ENCODE assay signal across 1 cellular context in the genomic region with DNA sequence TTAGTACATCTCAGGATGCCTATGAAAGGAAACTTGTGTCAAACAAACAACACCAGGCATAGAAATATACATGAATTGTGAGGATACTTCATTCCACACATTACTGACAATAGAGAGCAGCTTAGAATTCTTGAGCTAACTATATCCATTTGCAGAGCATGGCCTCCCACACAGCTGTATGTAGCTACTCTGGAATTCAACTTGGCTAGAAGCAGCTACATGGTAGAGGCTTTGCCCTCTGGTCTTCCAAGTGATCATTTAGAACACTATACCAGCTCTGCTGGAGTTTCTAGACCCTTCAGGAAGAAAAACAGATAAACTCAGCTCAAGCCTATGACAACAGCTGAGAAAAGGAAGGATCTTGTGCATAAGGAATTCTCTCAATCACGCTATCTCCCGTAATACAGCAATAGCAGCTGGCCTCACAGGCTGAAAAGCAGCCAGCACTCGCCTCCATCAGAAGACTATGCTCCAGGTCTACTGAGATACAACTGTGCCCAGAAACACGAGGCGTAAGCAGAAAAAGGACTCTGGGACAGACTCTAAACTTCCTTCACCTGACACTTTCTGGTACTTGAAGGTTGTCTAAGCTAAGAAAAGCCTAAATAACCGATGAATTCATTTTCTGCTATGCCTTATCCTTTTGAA.
TF ChIP-seq lines count a peak whose summit lies in the region.

No MANE protein-coding gene starts in this region.

TF ChIP-seq in WTC11, 78 proteins besides CTCF, POLR2A, EP300 and RAD21 (continued from another document):
- TF ChIP-seq, protein P1, sequence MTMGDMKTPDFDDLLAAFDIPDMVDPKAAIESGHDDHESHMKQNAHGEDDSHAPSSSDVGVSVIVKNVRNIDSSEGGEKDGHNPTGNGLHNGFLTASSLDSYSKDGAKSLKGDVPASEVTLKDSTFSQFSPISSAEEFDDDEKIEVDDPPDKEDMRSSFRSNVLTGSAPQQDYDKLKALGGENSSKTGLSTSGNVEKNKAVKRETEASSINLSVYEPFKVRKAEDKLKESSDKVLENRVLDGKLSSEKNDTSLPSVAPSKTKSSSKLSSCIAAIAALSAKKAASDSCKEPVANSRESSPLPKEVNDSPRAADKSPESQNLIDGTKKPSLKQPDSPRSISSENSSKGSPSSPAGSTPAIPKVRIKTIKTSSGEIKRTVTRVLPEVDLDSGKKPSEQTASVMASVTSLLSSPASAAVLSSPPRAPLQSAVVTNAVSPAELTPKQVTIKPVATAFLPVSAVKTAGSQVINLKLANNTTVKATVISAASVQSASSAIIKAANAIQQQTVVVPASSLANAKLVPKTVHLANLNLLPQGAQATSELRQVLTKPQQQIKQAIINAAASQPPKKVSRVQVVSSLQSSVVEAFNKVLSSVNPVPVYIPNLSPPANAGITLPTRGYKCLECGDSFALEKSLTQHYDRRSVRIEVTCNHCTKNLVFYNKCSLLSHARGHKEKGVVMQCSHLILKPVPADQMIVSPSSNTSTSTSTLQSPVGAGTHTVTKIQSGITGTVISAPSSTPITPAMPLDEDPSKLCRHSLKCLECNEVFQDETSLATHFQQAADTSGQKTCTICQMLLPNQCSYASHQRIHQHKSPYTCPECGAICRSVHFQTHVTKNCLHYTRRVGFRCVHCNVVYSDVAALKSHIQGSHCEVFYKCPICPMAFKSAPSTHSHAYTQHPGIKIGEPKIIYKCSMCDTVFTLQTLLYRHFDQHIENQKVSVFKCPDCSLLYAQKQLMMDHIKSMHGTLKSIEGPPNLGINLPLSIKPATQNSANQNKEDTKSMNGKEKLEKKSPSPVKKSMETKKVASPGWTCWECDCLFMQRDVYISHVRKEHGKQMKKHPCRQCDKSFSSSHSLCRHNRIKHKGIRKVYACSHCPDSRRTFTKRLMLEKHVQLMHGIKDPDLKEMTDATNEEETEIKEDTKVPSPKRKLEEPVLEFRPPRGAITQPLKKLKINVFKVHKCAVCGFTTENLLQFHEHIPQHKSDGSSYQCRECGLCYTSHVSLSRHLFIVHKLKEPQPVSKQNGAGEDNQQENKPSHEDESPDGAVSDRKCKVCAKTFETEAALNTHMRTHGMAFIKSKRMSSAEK (CRISPR knock-in tag; IDR thresholded peaks at IDR 0.05; ENCODE audit: borderline replicate concordance): no peak
- no peak for TF ChIP-seq TCF7 (CRISPR knock-in tag; IDR thresholded peaks at IDR 0.05; ENCODE audit: low read depth)
- no peak for TF ChIP-seq ESRRA (CRISPR knock-in tag; IDR thresholded peaks at IDR 0.05; ENCODE audit: borderline replicate concordance)
- no peak for TF ChIP-seq IRF2 (CRISPR knock-in tag; IDR thresholded peaks at IDR 0.05; ENCODE audit: borderline replicate concordance, low read depth)
- no peak for TF ChIP-seq ZNF396 (CRISPR knock-in tag; IDR thresholded peaks at IDR 0.05; ENCODE audit: borderline replicate concordance)
- TF ChIP-seq RELA (CRISPR knock-in tag; IDR thresholded peaks at IDR 0.05; ENCODE audit: borderline replicate concordance): no peak
- no peak for TF ChIP-seq ZNF281 (CRISPR knock-in tag; IDR thresholded peaks at IDR 0.05)
- TF ChIP-seq, protein P2, sequence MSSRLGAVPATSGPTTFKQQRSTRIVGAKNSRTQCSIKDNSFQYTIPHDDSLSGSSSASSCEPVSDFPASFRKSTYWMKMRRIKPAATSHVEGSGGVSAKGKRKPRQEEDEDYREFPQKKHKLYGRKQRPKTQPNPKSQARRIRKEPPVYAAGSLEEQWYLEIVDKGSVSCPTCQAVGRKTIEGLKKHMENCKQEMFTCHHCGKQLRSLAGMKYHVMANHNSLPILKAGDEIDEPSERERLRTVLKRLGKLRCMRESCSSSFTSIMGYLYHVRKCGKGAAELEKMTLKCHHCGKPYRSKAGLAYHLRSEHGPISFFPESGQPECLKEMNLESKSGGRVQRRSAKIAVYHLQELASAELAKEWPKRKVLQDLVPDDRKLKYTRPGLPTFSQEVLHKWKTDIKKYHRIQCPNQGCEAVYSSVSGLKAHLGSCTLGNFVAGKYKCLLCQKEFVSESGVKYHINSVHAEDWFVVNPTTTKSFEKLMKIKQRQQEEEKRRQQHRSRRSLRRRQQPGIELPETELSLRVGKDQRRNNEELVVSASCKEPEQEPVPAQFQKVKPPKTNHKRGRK (CRISPR knock-in tag; IDR thresholded peaks at IDR 0.05; ENCODE audit: borderline replicate concordance): no peak
- TF ChIP-seq GABPB1 (CRISPR knock-in tag; IDR thresholded peaks at IDR 0.05): no peak
- TF ChIP-seq, protein P3, sequence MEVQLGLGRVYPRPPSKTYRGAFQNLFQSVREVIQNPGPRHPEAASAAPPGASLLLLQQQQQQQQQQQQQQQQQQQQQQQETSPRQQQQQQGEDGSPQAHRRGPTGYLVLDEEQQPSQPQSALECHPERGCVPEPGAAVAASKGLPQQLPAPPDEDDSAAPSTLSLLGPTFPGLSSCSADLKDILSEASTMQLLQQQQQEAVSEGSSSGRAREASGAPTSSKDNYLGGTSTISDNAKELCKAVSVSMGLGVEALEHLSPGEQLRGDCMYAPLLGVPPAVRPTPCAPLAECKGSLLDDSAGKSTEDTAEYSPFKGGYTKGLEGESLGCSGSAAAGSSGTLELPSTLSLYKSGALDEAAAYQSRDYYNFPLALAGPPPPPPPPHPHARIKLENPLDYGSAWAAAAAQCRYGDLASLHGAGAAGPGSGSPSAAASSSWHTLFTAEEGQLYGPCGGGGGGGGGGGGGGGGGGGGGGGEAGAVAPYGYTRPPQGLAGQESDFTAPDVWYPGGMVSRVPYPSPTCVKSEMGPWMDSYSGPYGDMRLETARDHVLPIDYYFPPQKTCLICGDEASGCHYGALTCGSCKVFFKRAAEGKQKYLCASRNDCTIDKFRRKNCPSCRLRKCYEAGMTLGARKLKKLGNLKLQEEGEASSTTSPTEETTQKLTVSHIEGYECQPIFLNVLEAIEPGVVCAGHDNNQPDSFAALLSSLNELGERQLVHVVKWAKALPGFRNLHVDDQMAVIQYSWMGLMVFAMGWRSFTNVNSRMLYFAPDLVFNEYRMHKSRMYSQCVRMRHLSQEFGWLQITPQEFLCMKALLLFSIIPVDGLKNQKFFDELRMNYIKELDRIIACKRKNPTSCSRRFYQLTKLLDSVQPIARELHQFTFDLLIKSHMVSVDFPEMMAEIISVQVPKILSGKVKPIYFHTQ (CRISPR knock-in tag; IDR thresholded peaks at IDR 0.05): no peak
- TF ChIP-seq MYBL2 (CRISPR knock-in tag; IDR thresholded peaks at IDR 0.05): no peak
- TF ChIP-seq, protein P4, sequence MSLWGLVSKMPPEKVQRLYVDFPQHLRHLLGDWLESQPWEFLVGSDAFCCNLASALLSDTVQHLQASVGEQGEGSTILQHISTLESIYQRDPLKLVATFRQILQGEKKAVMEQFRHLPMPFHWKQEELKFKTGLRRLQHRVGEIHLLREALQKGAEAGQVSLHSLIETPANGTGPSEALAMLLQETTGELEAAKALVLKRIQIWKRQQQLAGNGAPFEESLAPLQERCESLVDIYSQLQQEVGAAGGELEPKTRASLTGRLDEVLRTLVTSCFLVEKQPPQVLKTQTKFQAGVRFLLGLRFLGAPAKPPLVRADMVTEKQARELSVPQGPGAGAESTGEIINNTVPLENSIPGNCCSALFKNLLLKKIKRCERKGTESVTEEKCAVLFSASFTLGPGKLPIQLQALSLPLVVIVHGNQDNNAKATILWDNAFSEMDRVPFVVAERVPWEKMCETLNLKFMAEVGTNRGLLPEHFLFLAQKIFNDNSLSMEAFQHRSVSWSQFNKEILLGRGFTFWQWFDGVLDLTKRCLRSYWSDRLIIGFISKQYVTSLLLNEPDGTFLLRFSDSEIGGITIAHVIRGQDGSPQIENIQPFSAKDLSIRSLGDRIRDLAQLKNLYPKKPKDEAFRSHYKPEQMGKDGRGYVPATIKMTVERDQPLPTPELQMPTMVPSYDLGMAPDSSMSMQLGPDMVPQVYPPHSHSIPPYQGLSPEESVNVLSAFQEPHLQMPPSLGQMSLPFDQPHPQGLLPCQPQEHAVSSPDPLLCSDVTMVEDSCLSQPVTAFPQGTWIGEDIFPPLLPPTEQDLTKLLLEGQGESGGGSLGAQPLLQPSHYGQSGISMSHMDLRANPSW (CRISPR knock-in tag; conservative IDR thresholded peaks at IDR 0.05; ENCODE audit: low read depth): no peak
- TF ChIP-seq ZMAT4 (CRISPR knock-in tag; IDR thresholded peaks at IDR 0.05): no peak
- no peak for TF ChIP-seq NR1H2 (CRISPR knock-in tag; IDR thresholded peaks at IDR 0.05)
